Comparison of ENCODE assay signal across 8 cellular contexts in the genomic region with DNA sequence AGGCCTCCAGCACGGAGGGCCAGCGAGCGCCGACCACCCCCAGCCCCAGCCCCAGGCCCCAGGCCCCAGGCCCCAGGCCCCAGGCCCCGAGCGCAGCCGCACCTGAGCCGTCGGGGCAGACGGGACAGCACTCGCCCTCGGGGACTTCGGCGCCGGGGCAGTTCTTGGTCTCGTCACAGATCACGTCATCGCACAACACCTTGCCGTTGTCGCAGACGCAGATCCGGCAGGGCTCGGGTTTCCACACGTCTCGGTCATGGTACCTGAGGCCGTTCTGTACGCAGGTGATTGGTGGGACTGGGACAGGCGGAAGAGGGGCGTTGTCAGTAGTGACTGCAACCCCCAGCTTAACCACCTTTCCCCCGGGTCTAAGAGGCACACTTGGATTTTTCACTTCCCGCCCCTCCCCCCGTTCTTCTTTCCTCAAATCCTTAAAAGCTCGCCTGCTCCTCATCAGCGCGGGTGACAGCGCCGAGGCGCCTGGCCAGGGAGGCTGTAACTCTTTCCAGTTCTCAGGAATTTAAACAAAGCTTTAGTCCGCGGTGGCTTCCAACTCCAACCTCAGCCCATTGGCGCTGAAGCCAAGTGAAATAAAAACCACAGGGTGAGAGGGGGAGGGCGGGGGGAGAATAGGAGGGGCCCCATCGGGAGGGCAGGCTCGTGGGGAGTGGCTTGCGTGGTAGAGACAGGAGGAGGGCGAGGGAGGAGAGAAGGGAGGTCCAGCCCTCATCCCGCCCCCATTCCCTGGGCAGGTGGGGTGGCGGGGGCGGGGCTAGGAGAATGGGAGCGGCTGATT. TPM values are rescaled to one million over a fixed set of nuclear protein-coding genes. Genes with fewer than 3 reads are reported as not detected.
DNase-seq lines count a peak whose midpoint lies in the region; ATAC-seq and TF ChIP-seq lines count a peak whose summit lies in the region.

No MANE protein-coding gene starts in this region.

- no peak for TF ChIP-seq POLR2A in breast epithelium (IDR thresholded peaks at IDR 0.05)

- no peak overlapping the region for H3K27ac ChIP-seq in CD4-positive, CD25-positive, alpha-beta regulatory T cell (ENCODE audit: insufficient read depth, low read length, poor library complexity, severe bottlenecking)
- H3K27ac ChIP-seq in VCaP (peak overlapping the region; percentile 22; the same call in 1 of the 2 replicates), breast epithelium (peak overlapping the region; percentile 85 to 93)

- TF ChIP-seq CTCF in VCaP (conservative IDR thresholded peaks at IDR 0.05) (no peak), breast epithelium (IDR thresholded peaks at IDR 0.05) (no peak)

- no peaks in the 10 kb centered on the region for H3K36me3 ChIP-seq in CD4-positive, CD25-positive, alpha-beta regulatory T cell (ENCODE audit: control insufficient read depth, insufficient read depth, low read length)
- no peaks in the 10 kb centered on the region for H3K36me3 ChIP-seq in breast epithelium

- ATAC-seq in CD4-positive, CD25-positive, alpha-beta regulatory T cell (ENCODE audit: low read depth in 2 of 2): peak; percentile 35 to 48
- ATAC-seq in GM21825 (IDR thresholded peaks at IDR 0.05; ENCODE audit: unreplicated experiment) (peak; percentile 22), GM21367 (IDR thresholded peaks at IDR 0.05; ENCODE audit: unreplicated experiment) (no peak)

- peaks cover 0 to 29% (median 18%) of the 10 kb centered on the region in 4 donors for H3K4me1 Mint-ChIP-seq in CD4-positive, CD25-positive, alpha-beta regulatory T cell

- H3K27me3 Mint-ChIP-seq in CD4-positive, CD25-positive, alpha-beta regulatory T cell: peaks cover 66% of the 10 kb centered on the region

- H3K36me3 Mint-ChIP-seq in CD4-positive, CD25-positive, alpha-beta regulatory T cell: no peaks in the 10 kb centered on the region

- no peak overlapping the region for H3K4me3 ChIP-seq in CD4-positive, CD25-positive, alpha-beta regulatory T cell (ENCODE audit: low read depth, low read length)
- H3K4me3 ChIP-seq in breast epithelium: peak overlapping the region; percentile 57 to 66 (median 64)

- peak overlapping the region in 2 of 3 donors; percentile 83 to 87 for H3K27ac Mint-ChIP-seq in CD4-positive, CD25-positive, alpha-beta regulatory T cell

- DNase-seq in CD4-positive, CD25-positive, alpha-beta regulatory T cell: peak; percentile 60 to 69 (median 68)
- DNase-seq in NCI-H1694 treated with DMSO at 0.1 percent for 48 hours (lab: John Stamatoyannopoulos, UW) (peak; percentile 60), breast epithelium (ENCODE audit: low spot score in 2 of 2) (peak; percentile 93 to 95), islet precursor cell (peak; percentile 99)
- peak; percentile 54 for DNase-seq in stimulated activated CD4-positive, alpha-beta T cell treated with anti-CD3 and anti-CD28 coated beads, Interleukin-12 subunit alpha, Interleukin-12 subunit beta, amount 100 ng/mL, for 4 hours

- H3K9me3 Mint-ChIP-seq in CD4-positive, CD25-positive, alpha-beta regulatory T cell: peaks cover 0 to 2% (median 0%) of the 10 kb centered on the region in 7 donors

- H3K27me3 ChIP-seq in CD4-positive, CD25-positive, alpha-beta regulatory T cell (ENCODE audit: control insufficient read depth, insufficient read depth, low read length): peaks cover 10% of the 10 kb centered on the region
- peaks cover 0 to 14% of the 10 kb centered on the region in 2 donors for H3K27me3 ChIP-seq in breast epithelium

- peaks cover 21% of the 10 kb centered on the region for H3K4me1 ChIP-seq in CD4-positive, CD25-positive, alpha-beta regulatory T cell (ENCODE audit: control insufficient read depth, insufficient read depth, low read length, poor library complexity, severe bottlenecking)
- H3K4me1 ChIP-seq in breast epithelium: peaks cover 0 to 8% of the 10 kb centered on the region in 2 donors

- peak overlapping the region; percentile 73 to 87 (median 82) for H3K4me3 Mint-ChIP-seq in CD4-positive, CD25-positive, alpha-beta regulatory T cell

- no peaks in the 10 kb centered on the region for H3K9me3 ChIP-seq in CD4-positive, CD25-positive, alpha-beta regulatory T cell (ENCODE audit: control insufficient read depth in 2 of 2, low read length in 2 of 2)
- no peaks in the 10 kb centered on the region for H3K9me3 ChIP-seq in breast epithelium

- intact Hi-C loops in breast epithelium (cut with DNase I; ENCODE audit: low total_unique reads): no loop called here

RNA-seq across cellular contexts. Expression of a gene that starts 1.6 kb away (rescaled TPM):
- total RNA-seq in CD4-positive, CD25-positive, alpha-beta regulatory T cell: 26.2 TPM
- polyA plus RNA-seq in CD4-positive, CD25-positive, alpha-beta regulatory T cell: not detected
- 10 to 100 TPM; 23.4 to 67.2 (median 44.5) TPM for total RNA-seq in breast epithelium

RNA-seq across cellular contexts. Expression of a gene that starts 34.0 kb away (rescaled TPM):
- total RNA-seq in CD4-positive, CD25-positive, alpha-beta regulatory T cell: not detected
- polyA plus RNA-seq in CD4-positive, CD25-positive, alpha-beta regulatory T cell: not detected
- total RNA-seq in breast epithelium: 1 to 10 TPM in 1 of 3 donors, under 1 TPM in 2; 0.33 to 2.6 (median 0.73) TPM

RNA-seq across cellular contexts. Expression of a gene that starts 49.4 kb away (rescaled TPM):
- total RNA-seq in CD4-positive, CD25-positive, alpha-beta regulatory T cell: 85.4 TPM
- under 1 TPM; 0.41 to 0.55 (median 0.44) TPM for polyA plus RNA-seq in CD4-positive, CD25-positive, alpha-beta regulatory T cell
- 10 to 100 TPM; 21.8 to 24.9 (median 22.7) TPM for total RNA-seq in breast epithelium
